Comparison of ENCODE assay signal across 8 cellular contexts in genomic region chr2:42974697-42975357, GRCh38.
DNase-seq lines count a peak whose midpoint lies in the region; ATAC-seq and TF ChIP-seq lines count a peak whose summit lies in the region.

No MANE protein-coding gene starts in this region.

- H3K4me1 Mint-ChIP-seq in GM23338 = peaks cover 13% of the 10 kb centered on the region
- peaks cover 10% of the 10 kb centered on the region for H3K4me1 Mint-ChIP-seq in activated naive CD8-positive, alpha-beta T cell treated with anti-CD3 and anti-CD28 coated beads, Interleukin-2, amount 10 ng/mL, durations not matched to agents 7 days and 5 days

- peak; percentile 53 for DNase-seq in ACHN
- DNase-seq in GM23338 (ENCODE audit: low spot score) = peak; percentile 86
- peak; percentile 39 for DNase-seq in RPMI8226
- peak; percentile 72 for DNase-seq in activated naive CD8-positive, alpha-beta T cell treated with anti-CD3 and anti-CD28 coated beads, Interleukin-2, amount 10 ng/mL, durations not matched to agents 7 days and 5 days
- peak; percentile 89 for DNase-seq in Right ventricle myocardium superior
- DNase-seq in transverse colon = peak; percentile 79

- H3K36me3 ChIP-seq in GM23338 (ENCODE audit: insufficient read depth) (no peaks in the 10 kb centered on the region), parathyroid adenoma (ENCODE audit: control insufficient read depth, insufficient read depth, low read length) (no peaks in the 10 kb centered on the region), transverse colon (no peaks in the 10 kb centered on the region)

- H3K79me2 ChIP-seq in GM23338 (replicated peaks; ENCODE audit: insufficient read depth) (no peaks in the 10 kb centered on the region), parathyroid adenoma (no peaks in the 10 kb centered on the region)

- H3K9me3 Mint-ChIP-seq in GM23338 = no peaks in the 10 kb centered on the region
- H3K9me3 Mint-ChIP-seq in activated naive CD8-positive, alpha-beta T cell treated with anti-CD3 and anti-CD28 coated beads, Interleukin-2, amount 10 ng/mL, durations not matched to agents 7 days and 5 days = no peaks in the 10 kb centered on the region

- H3K27ac ChIP-seq in GM23338 (ENCODE audit: low read depth) (no peak overlapping the region), parathyroid adenoma (no peak overlapping the region), transverse colon (peak overlapping the region; percentile 58 to 81 (median 70))

- no peaks in the 10 kb centered on the region for H3K9me2 ChIP-seq in GM23338 (ENCODE audit: insufficient read depth)

- H3K9me3 ChIP-seq in parathyroid adenoma (ENCODE audit: control insufficient read depth, low read length) (no peaks in the 10 kb centered on the region), transverse colon (no peaks in the 10 kb centered on the region)

- peak overlapping the region; percentile 98 for H2AFZ ChIP-seq in GM23338
- peak overlapping the region; percentile 45 for H2AFZ ChIP-seq in parathyroid adenoma

- no peaks in the 10 kb centered on the region for H3F3A ChIP-seq in GM23338 (replicated peaks; ENCODE audit: low read depth)

- POLR2A ChIA-PET in activated naive CD8-positive, alpha-beta T cell treated with anti-CD3 and anti-CD28 coated beads, Interleukin-2, amount 10 ng/mL, durations not matched to agents 7 days and 5 days (lab: Charles Lee) = interaction anchor here (0.5 to 1.0 kb wide), 3 partner anchors 245 to 510 kb away, joined by 3 to 5 read pairs (median 4); partner anchors contain the start of gene ZFP36L2

- H3K4me2 ChIP-seq in GM23338 (peak overlapping the region; percentile 84), parathyroid adenoma (ENCODE audit: low read length) (peak overlapping the region; percentile 47)

- in situ Hi-C loops in ACHN (cut with HindIII; ENCODE audit: low pct_ligation_motif_present, low pct_unique_long_range_greater_than_20kb, low sequenced_read_pairs) = no loop called here
- in situ Hi-C loops in transverse colon (cut with MboI; ENCODE audit: low pct_ligation_motif_present in 1 of 4, low pct_unique_long_range_greater_than_20kb in 1 of 4, low sequenced_read_pairs in 3 of 4) = loop anchor here (10.0 to 25.0 kb wide), 4 partner anchors 150 to 512 kb away; no protein-coding TSS in a partner anchor

- TF ChIP-seq EP300 in transverse colon (IDR thresholded peaks at IDR 0.05; ENCODE audit: low read depth) = no peak

- H3K27me3 Mint-ChIP-seq in GM23338 (ENCODE audit: insufficient read depth, low read depth, poor library complexity) = peaks cover 10% of the 10 kb centered on the region
- peaks cover 2% of the 10 kb centered on the region for H3K27me3 Mint-ChIP-seq in activated naive CD8-positive, alpha-beta T cell treated with anti-CD3 and anti-CD28 coated beads, Interleukin-2, amount 10 ng/mL, durations not matched to agents 7 days and 5 days

- no peaks in the 10 kb centered on the region; the same call in 2 of the 3 replicates for H3K36me3 Mint-ChIP-seq in GM23338 (ENCODE audit: low read depth)
- no peaks in the 10 kb centered on the region for H3K36me3 Mint-ChIP-seq in activated naive CD8-positive, alpha-beta T cell treated with anti-CD3 and anti-CD28 coated beads, Interleukin-2, amount 10 ng/mL, durations not matched to agents 7 days and 5 days

- H3K4me1 ChIP-seq in GM23338 (ENCODE audit: insufficient read depth) = peaks cover 7% of the 10 kb centered on the region; the same call in 1 of the 2 replicates
- no peaks in the 10 kb centered on the region for H3K4me1 ChIP-seq in parathyroid adenoma
- peaks cover 14 to 42% (median 30%) of the 10 kb centered on the region in 4 donors for H3K4me1 ChIP-seq in transverse colon

- TF ChIP-seq CTCF in GM23338 (conservative IDR thresholded peaks at IDR 0.05; ENCODE audit: low read depth in 2 of 2) (peak; percentile 65 to 94), parathyroid adenoma (IDR thresholded peaks at IDR 0.05) (peak; percentile 89), transverse colon (IDR thresholded peaks at IDR 0.05) (peak; percentile 93 to 97 (median 95))

- H3K27ac Mint-ChIP-seq in GM23338 = no peak overlapping the region
- H3K27ac Mint-ChIP-seq in activated naive CD8-positive, alpha-beta T cell treated with anti-CD3 and anti-CD28 coated beads, Interleukin-2, amount 10 ng/mL, durations not matched to agents 7 days and 5 days = peak overlapping the region; percentile 13

- peak overlapping the region; percentile 64 for H3K4me3 Mint-ChIP-seq in GM23338
- H3K4me3 Mint-ChIP-seq in activated naive CD8-positive, alpha-beta T cell treated with anti-CD3 and anti-CD28 coated beads, Interleukin-2, amount 10 ng/mL, durations not matched to agents 7 days and 5 days = no peak overlapping the region

- ATAC-seq in GM23338 (peak; percentile 91), Right ventricle myocardium superior (ENCODE audit: poor library complexity) (peak; percentile 92), GM19463 (IDR thresholded peaks at IDR 0.05; ENCODE audit: unreplicated experiment) (no peak)
- ATAC-seq in activated naive CD8-positive, alpha-beta T cell treated with anti-CD3 and anti-CD28 coated beads, Interleukin-2, amount 10 ng/mL, durations not matched to agents 7 days and 5 days (ENCODE audit: low read depth) = no peak

- TF ChIP-seq POLR2A in transverse colon (IDR thresholded peaks at IDR 0.05) = no peak

- H3K4me3 ChIP-seq in GM23338 (peak overlapping the region; percentile 51), parathyroid adenoma (ENCODE audit: low read depth, low read length) (no peak overlapping the region), transverse colon (peak overlapping the region in 3 of 4 donors; percentile 16 to 46 (median 31))

- no peaks in the 10 kb centered on the region for H3K27me3 ChIP-seq in GM23338 (ENCODE audit: insufficient read depth)
- H3K27me3 ChIP-seq in parathyroid adenoma (ENCODE audit: control insufficient read depth, insufficient read depth, low read length) = no peaks in the 10 kb centered on the region
- H3K27me3 ChIP-seq in transverse colon = no peaks in the 10 kb centered on the region

- no peak overlapping the region for H3K9ac ChIP-seq in parathyroid adenoma

- intact Hi-C loops in Right ventricle myocardium superior (cut with DNase I) (loop anchor here (2.0 to 10.0 kb wide), 3 partner anchors 150 to 510 kb away; partner anchors contain the start of gene ZFP36L2), transverse colon (cut with DNase I; ENCODE audit: low total_unique reads) (loop anchor here (2.0 to 10.0 kb wide), 2 partner anchors 252 to 510 kb away; partner anchors contain the start of gene ZFP36L2)

- H4K20me1 ChIP-seq in GM23338 (replicated peaks; ENCODE audit: insufficient read depth) = no peaks in the 10 kb centered on the region

- 40 to 51% methylated on average over 1 to 18 of the region's 27 CpGs for WGBS in transverse colon (ENCODE audit: low coverage in 1 of 2), 2 donors

TF ChIP-seq in GM23338, 12 proteins besides CTCF, POLR2A, EP300 and RAD21 (continues in another document):
- no peak for TF ChIP-seq NANOG (IDR thresholded peaks at IDR 0.05; ENCODE audit: borderline replicate concordance)
- no peak for TF ChIP-seq CREB1 (CRISPR knock-in tag; IDR thresholded peaks at IDR 0.05; ENCODE audit: low read depth)
- no peak for TF ChIP-seq STAT1 (IDR thresholded peaks at IDR 0.05; ENCODE audit: unreplicated experiment)
- TF ChIP-seq ZNF114 (CRISPR knock-in tag; IDR thresholded peaks at IDR 0.05) = no peak
- TF ChIP-seq JUNB (IDR thresholded peaks at IDR 0.05; ENCODE audit: unreplicated experiment) = no peak
- no peak for TF ChIP-seq REST (IDR thresholded peaks at IDR 0.05; ENCODE audit: unreplicated experiment)
- no peak for TF ChIP-seq ETS1 (IDR thresholded peaks at IDR 0.05)
- TF ChIP-seq ZNF331 (CRISPR knock-in tag; IDR thresholded peaks at IDR 0.05; ENCODE audit: low read depth) = no peak
- TF ChIP-seq EZH2phosphoT487 (IDR thresholded peaks at IDR 0.05; ENCODE audit: unreplicated experiment) = no peak
- TF ChIP-seq EZH2 (IDR thresholded peaks at IDR 0.05; ENCODE audit: low read depth, unreplicated experiment) = no peak

Comparison
In these comparisons a context has a peak if more than half of its experiments do, and no peak if none do; other contexts are left out.
1. DNase-seq: peak in every context shown above with its lines; median percentile 89 in Right ventricle myocardium superior; 86 in GM23338; 79 in transverse colon; 72 in activated naive CD8-positive, alpha-beta T cell treated with anti-CD3 and anti-CD28 coated beads, Interleukin-2, amount 10 ng/mL, durations not matched to agents 7 days and 5 days; 53 in ACHN; 39 in RPMI8226.
2. ATAC-seq: peak in GM23338 (single experiment) and Right ventricle myocardium superior (single experiment); none in activated naive CD8-positive, alpha-beta T cell treated with anti-CD3 and anti-CD28 coated beads, Interleukin-2, amount 10 ng/mL, durations not matched to agents 7 days and 5 days (single experiment) and GM19463 (single experiment).
3. H3K27ac ChIP-seq: peak in transverse colon (4 of 4); none in GM23338 (single experiment) and parathyroid adenoma (single experiment).
4. Peak in every context shown above with its lines, with median percentiles within 50 percentile points of each other: CTCF ChIP-seq.